In the genomic region with DNA sequence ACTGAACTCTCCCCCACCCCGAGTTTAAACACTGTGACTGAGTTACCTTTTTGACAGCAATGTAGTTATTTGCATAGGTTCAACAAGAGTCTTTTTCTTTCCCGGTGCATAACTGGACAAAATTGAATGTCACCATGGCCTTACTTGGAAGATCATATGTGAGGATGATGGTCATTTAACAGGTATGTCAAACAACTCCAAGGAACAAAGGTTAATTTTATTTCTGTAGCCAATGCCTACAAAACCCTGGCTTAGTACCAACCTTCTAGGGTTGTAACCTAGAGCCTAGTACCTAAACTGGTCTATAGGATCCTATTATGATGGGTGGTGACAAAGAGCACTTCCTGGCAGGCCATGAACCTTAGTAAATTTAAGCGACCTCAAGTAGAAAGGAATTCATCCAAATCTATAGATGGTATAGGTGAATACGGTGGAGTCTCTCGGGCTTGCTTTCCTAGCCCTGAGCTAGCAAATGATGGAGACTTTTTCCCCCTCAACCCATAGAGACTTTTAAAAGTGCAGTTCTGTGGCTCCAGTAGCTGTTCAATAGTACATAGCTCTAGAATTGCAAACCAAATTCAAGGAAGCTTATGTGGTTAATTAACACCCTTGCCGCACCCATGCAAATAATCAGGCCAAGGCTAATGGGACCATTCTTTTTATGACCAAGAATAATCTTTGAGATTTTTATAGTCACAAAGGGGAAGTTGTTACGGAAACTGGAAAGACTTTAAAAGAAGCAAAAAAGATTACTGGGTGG, we compare ENCODE assay signal across 10 cellular contexts.
DNase-seq lines count a peak whose midpoint lies in the region; ATAC-seq lines count a peak whose summit lies in the region.
"Had no signal": no experiment of that assay in that cellular context is flagged by ENCODE, and none has a peak within 500 bp of the region (broad histone marks: within the 10 kb centered on the region; RNA-seq: fewer than 3 reads in every experiment).

No MANE protein-coding gene starts in this region.

- ATAC-seq in HG02588 (IDR thresholded peaks at IDR 0.05; ENCODE audit: unreplicated experiment), result peak; percentile 58
- peak; percentile 54 for ATAC-seq in HG03571 (IDR thresholded peaks at IDR 0.05; ENCODE audit: unreplicated experiment)

- H3K4me3 Mint-ChIP-seq in T-helper 2 cell treated with Interferon-gamma antibody and Interleukin-4, amounts not matched to agents 5 μg/mL and 100 μg/mL, for 36 hours, result no peak overlapping the region

- H3K36me3 Mint-ChIP-seq in T-helper 2 cell treated with Interferon-gamma antibody and Interleukin-4, amounts not matched to agents 5 μg/mL and 100 μg/mL, for 36 hours (ENCODE audit: low read depth), result peaks cover 45% of the 10 kb centered on the region

- H3K27ac Mint-ChIP-seq in T-helper 2 cell treated with Interferon-gamma antibody and Interleukin-4, amounts not matched to agents 5 μg/mL and 100 μg/mL, for 36 hours, result peak overlapping the region; percentile 3

- H3K9me3 Mint-ChIP-seq in T-helper 2 cell treated with Interferon-gamma antibody and Interleukin-4, amounts not matched to agents 5 μg/mL and 100 μg/mL, for 36 hours, result no peaks in the 10 kb centered on the region

- H3K27me3 Mint-ChIP-seq in T-helper 2 cell treated with Interferon-gamma antibody and Interleukin-4, amounts not matched to agents 5 μg/mL and 100 μg/mL, for 36 hours (ENCODE audit: low read depth), result no peaks in the 10 kb centered on the region

- no peak for DNase-seq in T-helper 2 cell treated with Interferon-gamma antibody and Interleukin-4, amounts not matched to agents 5 μg/mL and 100 μg/mL, for 36 hours (ENCODE audit: low spot score)
- DNase-seq in T-helper 2 cell (no peak), renal cortical epithelial cell (ENCODE audit: low read depth) (peak; percentile 7), AG08396 (ENCODE audit: low spot score) (no peak), COLO829 (ENCODE audit: low spot score) (no peak), SHP77 treated with DMSO at 0.1 percent for 48 hours (lab: John Stamatoyannopoulos, UW) (no peak)
- DNase-seq: NCI-H2171, right lobe of liver had no signal

- H3K4me1 Mint-ChIP-seq in T-helper 2 cell treated with Interferon-gamma antibody and Interleukin-4, amounts not matched to agents 5 μg/mL and 100 μg/mL, for 36 hours (ENCODE audit: low read depth), result peaks cover 22% of the 10 kb centered on the region
